ENCODE assay signal across 8 cellular contexts in the genomic region with DNA sequence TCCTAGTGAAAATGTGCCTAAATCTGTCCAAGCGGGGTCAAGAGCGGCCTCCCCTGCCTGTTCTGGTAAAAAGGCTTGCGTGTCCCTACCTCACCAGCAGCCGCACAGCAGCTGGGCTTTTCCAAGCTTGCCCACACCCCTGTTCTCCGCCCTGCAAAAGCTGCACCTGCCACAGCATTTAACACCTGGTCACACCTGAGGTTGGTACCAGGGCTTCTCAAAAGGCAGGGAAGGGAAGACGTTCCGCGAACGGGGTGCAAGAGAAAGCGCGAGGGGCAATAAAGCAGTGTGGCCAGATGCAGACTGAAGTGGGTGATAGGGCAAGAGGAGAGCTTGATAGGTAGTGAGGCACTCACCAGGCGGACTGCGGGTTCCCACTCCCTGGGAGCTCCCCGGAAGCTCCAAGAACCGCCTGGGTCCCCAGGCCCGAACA. TPM values are rescaled to one million over a fixed set of nuclear protein-coding genes. Genes with fewer than 3 reads are reported as not detected.
DNase-seq lines count a peak whose midpoint lies in the region; ATAC-seq lines count a peak whose summit lies in the region.

No MANE protein-coding gene starts in this region.

- H3K36me3 Mint-ChIP-seq in activated naive CD8-positive, alpha-beta T cell treated with anti-CD3 and anti-CD28 coated beads for 36 hours = no peaks in the 10 kb centered on the region

- H3K4me3 Mint-ChIP-seq in activated naive CD8-positive, alpha-beta T cell treated with anti-CD3 and anti-CD28 coated beads for 36 hours = peak overlapping the region; percentile 96

- DNase-seq in NCI-H2227 (lab: John Stamatoyannopoulos, UW; ENCODE audit: unreplicated experiment) = peak; percentile 47
- DNase-seq in activated naive CD8-positive, alpha-beta T cell treated with anti-CD3 and anti-CD28 coated beads for 36 hours = no peak
- DNase-seq in left cardiac atrium = peak; percentile 25
- DNase-seq in renal cortical epithelial cell (ENCODE audit: low read depth) = peak; percentile 19
- no peak for DNase-seq in activated effector memory CD4-positive, alpha-beta T cell treated with anti-CD3 and anti-CD28 coated beads, Interleukin-2, amount 50 U/mL, for 16 hours

- H3K27ac ChIP-seq in BLaER1 = peak overlapping the region; percentile 84

- H3K9ac ChIP-seq in BLaER1 = peak overlapping the region; percentile 84

- intact Hi-C loops in left cardiac atrium (cut with DNase I) = no loop called here

- H3K36me3 ChIP-seq in BLaER1 = peaks cover 10% of the 10 kb centered on the region

- no peaks in the 10 kb centered on the region for H3K27me3 Mint-ChIP-seq in activated naive CD8-positive, alpha-beta T cell treated with anti-CD3 and anti-CD28 coated beads for 36 hours

- ATAC-seq in GM18867 (IDR thresholded peaks at IDR 0.05; ENCODE audit: unreplicated experiment) (peak; percentile 60), HG03045 (IDR thresholded peaks at IDR 0.05; ENCODE audit: unreplicated experiment) (peak; percentile 55), left cardiac atrium (peak; percentile 75 to 80)

- peak overlapping the region; percentile 85 for H3K27ac Mint-ChIP-seq in activated naive CD8-positive, alpha-beta T cell treated with anti-CD3 and anti-CD28 coated beads for 36 hours

- H3K9me3 ChIP-seq in BLaER1 = no peaks in the 10 kb centered on the region

- peaks cover 19% of the 10 kb centered on the region; the same call in 1 of the 2 replicates for H4K20me1 ChIP-seq in BLaER1

- peaks cover 26% of the 10 kb centered on the region for H3K4me1 ChIP-seq in BLaER1

- H3K4me2 ChIP-seq in BLaER1 = peak overlapping the region; percentile 93

- H3K27me3 ChIP-seq in BLaER1 = no peaks in the 10 kb centered on the region

- H3K4me3 ChIP-seq in BLaER1 = peak overlapping the region; percentile 86

- H3K4me1 Mint-ChIP-seq in activated naive CD8-positive, alpha-beta T cell treated with anti-CD3 and anti-CD28 coated beads for 36 hours = peaks cover 36% of the 10 kb centered on the region

- H3K9me3 Mint-ChIP-seq in activated naive CD8-positive, alpha-beta T cell treated with anti-CD3 and anti-CD28 coated beads for 36 hours = no peaks in the 10 kb centered on the region

RNA-seq across cellular contexts. Expression of gene TMEM182, which starts 25.6 kb away (rescaled TPM):
- 1 to 10 TPM; 4.4 to 4.5 TPM for total RNA-seq in activated naive CD8-positive, alpha-beta T cell treated with anti-CD3 and anti-CD28 coated beads for 36 hours
- total RNA-seq in left cardiac atrium (100 to 1,000 TPM; 126 to 138 TPM), renal cortical epithelial cell (3.3 and 4.8 TPM in 2 replicates)

Comparison
In these comparisons a context has a peak if more than half of its experiments do, and no peak if none do; other contexts are left out.
1. DNase-seq: peak in NCI-H2227 (single experiment), left cardiac atrium (single experiment) and renal cortical epithelial cell (single experiment); none in activated naive CD8-positive, alpha-beta T cell treated with anti-CD3 and anti-CD28 coated beads for 36 hours (single experiment) and activated effector memory CD4-positive, alpha-beta T cell treated with anti-CD3 and anti-CD28 coated beads, Interleukin-2, amount 50 U/mL, for 16 hours (single experiment).
2. RNA of gene TMEM182, which starts 25.6 kb away (total RNA-seq): 126 to 138 TPM in left cardiac atrium; 3.3 to 4.8 TPM in renal cortical epithelial cell and 4.4 to 4.5 TPM in activated naive CD8-positive, alpha-beta T cell treated with anti-CD3 and anti-CD28 coated beads for 36 hours; every median in the first group is over 10 times any median in the second.
3. Peak in every context shown above with its lines, with median percentiles within 50 percentile points of each other: ATAC-seq.